Comparison of ENCODE assay signal across 21 cellular contexts in the genomic region with DNA sequence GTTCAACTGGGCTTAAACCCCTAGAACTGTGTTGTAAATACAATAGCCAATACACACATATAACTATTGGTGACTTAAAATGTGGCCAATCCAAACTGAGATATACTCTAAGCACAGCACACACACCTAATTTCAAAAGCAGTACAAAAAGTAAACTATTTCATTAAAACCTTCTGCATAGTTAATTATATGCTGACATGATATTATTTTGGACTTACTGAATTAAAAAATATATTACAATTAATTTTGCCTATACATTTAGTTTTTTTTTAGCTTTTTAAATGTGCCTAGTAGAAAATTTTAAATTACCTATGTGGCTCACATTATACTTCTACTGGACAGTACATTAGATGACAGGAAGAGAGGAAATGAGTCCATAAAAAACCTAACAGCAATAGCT. TPM values are rescaled to one million over a fixed set of nuclear protein-coding genes. Genes with fewer than 3 reads are reported as not detected.
A peak's percentile ranks its signal among the peaks of the same experiment; 100 is the strongest.
DNase-seq lines count a peak whose midpoint lies in the region; ATAC-seq and TF ChIP-seq lines count a peak whose summit lies in the region.
"Had no signal": no experiment of that assay in that cellular context is flagged by ENCODE, and none has a peak within 500 bp of the region (broad histone marks: within the 10 kb centered on the region; RNA-seq: fewer than 3 reads in every experiment).

No MANE protein-coding gene starts in this region.

- TF ChIP-seq CTCF in natural killer cell (IDR thresholded peaks at IDR 0.05) (no peak), gastroesophageal sphincter (IDR thresholded peaks at IDR 0.05) (no peak), GM13976 (IDR thresholded peaks at IDR 0.05; ENCODE audit: borderline replicate concordance, control extremely low read depth, extremely low read depth, insufficient read depth, missing control alignments) (no peak)

- CTCF ChIA-PET in T-cell (lab: Charles Lee), result no interaction called here

- ATAC-seq in natural killer cell (no peak), T-cell (replicated peaks in 1 of 4) (no peak), gastroesophageal sphincter (no peak)
- ATAC-seq in natural killer cell treated with Interleukin-12 subunit alpha and Interleukin-12 subunit beta and Interleukin-15 and Interleukin-18, amount 100 ng/mL, for 72 hours, result no peak

- no peaks in the 10 kb centered on the region for H3K9me3 ChIP-seq in gastroesophageal sphincter
- H3K9me3 ChIP-seq: SK-N-SH had no signal

- H3K4me3 Mint-ChIP-seq in natural killer cell (no peak overlapping the region), T-cell (no peak overlapping the region), immature natural killer cell (no peak overlapping the region)
- H3K4me3 Mint-ChIP-seq in natural killer cell treated with Interleukin-12 subunit alpha and Interleukin-12 subunit beta and Interleukin-15 and Interleukin-18, amount 100 ng/mL, for 72 hours, result no peak overlapping the region

- intact Hi-C loops in natural killer cell (cut with micrococcal nuclease), result no loop called here

- H3K4me1 Mint-ChIP-seq in natural killer cell (peaks cover 57 to 62% of the 10 kb centered on the region in 2 donors), T-cell (peaks cover 61 to 71% (median 67%) of the 10 kb centered on the region in 3 donors), immature natural killer cell (peaks cover 55 to 85% of the 10 kb centered on the region in 2 donors)
- H3K4me1 Mint-ChIP-seq in natural killer cell treated with Interleukin-12 subunit alpha and Interleukin-12 subunit beta and Interleukin-15 and Interleukin-18, amount 100 ng/mL, for 72 hours (ENCODE audit: low read depth in 2 of 2), result peaks cover 30 to 33% of the 10 kb centered on the region in 2 donors

- POLR2A ChIA-PET in T-cell (lab: Charles Lee), result interaction anchor here (0.6 kb wide), 2 partner anchors 84 to 1788 kb away, joined by 3 to 5 read pairs; no protein-coding TSS in a partner anchor

- no peak for DNase-seq in natural killer cell
- DNase-seq in natural killer cell treated with Interleukin-12 subunit alpha and Interleukin-12 subunit beta and Interleukin-15 and Interleukin-18, amount 100 ng/mL, for 72 hours (ENCODE audit: low spot score), result no peak
- DNase-seq in T-cell, result no peak
- DNase-seq in immature natural killer cell, result no peak
- no peak for DNase-seq in GM13976 (ENCODE audit: low spot score)
- no peak for DNase-seq in NCI-H1417 treated with DMSO at 0.1 percent for 48 hours (lab: John Stamatoyannopoulos, UW)
- DNase-seq: AML-193, C1 segment of cervical spinal cord, Calu3, DND-41, Kasumi-1, MV-4-11, NCI-H1105, NCI-H146, NCI-H1930, NCI-H2107, NCI-H524, NCI-H774, SK-N-SH had no signal

- H3K36me3 Mint-ChIP-seq in natural killer cell (peaks cover 8% of the 10 kb centered on the region), T-cell (peaks cover 46% of the 10 kb centered on the region), immature natural killer cell (peaks cover 4 to 9% (median 8%) of the 10 kb centered on the region in 3 donors)
- peaks cover 11% of the 10 kb centered on the region for H3K36me3 Mint-ChIP-seq in natural killer cell treated with Interleukin-12 subunit alpha and Interleukin-12 subunit beta and Interleukin-15 and Interleukin-18, amount 100 ng/mL, for 72 hours

- peak overlapping the region; percentile 80 for H3K27ac Mint-ChIP-seq in natural killer cell
- H3K27ac Mint-ChIP-seq in natural killer cell treated with Interleukin-12 subunit alpha and Interleukin-12 subunit beta and Interleukin-15 and Interleukin-18, amount 100 ng/mL, for 72 hours, result no peak overlapping the region
- H3K27ac Mint-ChIP-seq in T-cell, result peak overlapping the region; percentile 10 to 44
- H3K27ac Mint-ChIP-seq in immature natural killer cell, result peak overlapping the region in 5 of 6 donors; percentile 3 to 66 (median 40)

- H3K27ac ChIP-seq in gastroesophageal sphincter, result no peak overlapping the region
- H3K27ac ChIP-seq: HL-60 had no signal

- in situ Hi-C loops in GM13976 (cut with MboI; ENCODE audit: low sequenced_read_pairs, unreplicated experiment), result no loop called here

- H3K9me3 Mint-ChIP-seq in natural killer cell (no peaks in the 10 kb centered on the region), T-cell (no peaks in the 10 kb centered on the region), immature natural killer cell (no peaks in the 10 kb centered on the region)
- no peaks in the 10 kb centered on the region for H3K9me3 Mint-ChIP-seq in natural killer cell treated with Interleukin-12 subunit alpha and Interleukin-12 subunit beta and Interleukin-15 and Interleukin-18, amount 100 ng/mL, for 72 hours

- H3K4me1 ChIP-seq in gastroesophageal sphincter, result peaks cover 0 to 38% (median 0%) of the 10 kb centered on the region in 3 donors

- TF ChIP-seq POLR2A in gastroesophageal sphincter (IDR thresholded peaks at IDR 0.05), result no peak

- H3K27me3 ChIP-seq in gastroesophageal sphincter, result no peaks in the 10 kb centered on the region

- peaks cover 0 to 62% of the 10 kb centered on the region in 2 donors for H3K36me3 ChIP-seq in gastroesophageal sphincter

- H3K4me3 ChIP-seq in gastroesophageal sphincter, result no peak overlapping the region

- H3K27me3 Mint-ChIP-seq in natural killer cell (ENCODE audit: low read depth in 2 of 2) (no peaks in the 10 kb centered on the region), T-cell (no peaks in the 10 kb centered on the region), immature natural killer cell (ENCODE audit: low read depth in 3 of 3) (peaks cover 0 to 1% (median 0%) of the 10 kb centered on the region in 3 donors)
- no peaks in the 10 kb centered on the region for H3K27me3 Mint-ChIP-seq in natural killer cell treated with Interleukin-12 subunit alpha and Interleukin-12 subunit beta and Interleukin-15 and Interleukin-18, amount 100 ng/mL, for 72 hours

- TF ChIP-seq EP300 in gastroesophageal sphincter (IDR thresholded peaks at IDR 0.05), result no peak

RNA-seq across cellular contexts. Expression of a gene that starts 21.5 kb away (rescaled TPM):
- total RNA-seq in natural killer cell (100 to 1,000 TPM; 107 to 122 (median 116) TPM), T-cell (10 to 100 TPM; 60.8 to 82.4 (median 77.6) TPM), gastroesophageal sphincter (10 to 100 TPM; 34.5 to 64.9 (median 52.0) TPM)
- total RNA-seq in natural killer cell treated with Interleukin-12 subunit alpha and Interleukin-12 subunit beta and Interleukin-15 and Interleukin-18, amount 100 ng/mL, for 72 hours, result 100 to 1,000 TPM in 1 of 2 donors, 10 to 100 TPM in 1; 75.8 to 129 TPM
- polyA plus RNA-seq in immature natural killer cell, result 1 to 10 TPM in 2 of 3 donors, under 1 TPM in 1; 0.30 to 5.1 (median 4.5) TPM

Comparison
In these comparisons a context has a peak if more than half of its experiments do, and no peak if none do; other contexts are left out.
1. H3K27ac Mint-ChIP-seq: peak in natural killer cell (2 of 2), T-cell (2 of 2) and immature natural killer cell (5 of 6); none in natural killer cell treated with Interleukin-12 subunit alpha and Interleukin-12 subunit beta and Interleukin-15 and Interleukin-18, amount 100 ng/mL, for 72 hours (0 of 2).